8 cellular contexts compared by ENCODE assay signal in the genomic region with DNA sequence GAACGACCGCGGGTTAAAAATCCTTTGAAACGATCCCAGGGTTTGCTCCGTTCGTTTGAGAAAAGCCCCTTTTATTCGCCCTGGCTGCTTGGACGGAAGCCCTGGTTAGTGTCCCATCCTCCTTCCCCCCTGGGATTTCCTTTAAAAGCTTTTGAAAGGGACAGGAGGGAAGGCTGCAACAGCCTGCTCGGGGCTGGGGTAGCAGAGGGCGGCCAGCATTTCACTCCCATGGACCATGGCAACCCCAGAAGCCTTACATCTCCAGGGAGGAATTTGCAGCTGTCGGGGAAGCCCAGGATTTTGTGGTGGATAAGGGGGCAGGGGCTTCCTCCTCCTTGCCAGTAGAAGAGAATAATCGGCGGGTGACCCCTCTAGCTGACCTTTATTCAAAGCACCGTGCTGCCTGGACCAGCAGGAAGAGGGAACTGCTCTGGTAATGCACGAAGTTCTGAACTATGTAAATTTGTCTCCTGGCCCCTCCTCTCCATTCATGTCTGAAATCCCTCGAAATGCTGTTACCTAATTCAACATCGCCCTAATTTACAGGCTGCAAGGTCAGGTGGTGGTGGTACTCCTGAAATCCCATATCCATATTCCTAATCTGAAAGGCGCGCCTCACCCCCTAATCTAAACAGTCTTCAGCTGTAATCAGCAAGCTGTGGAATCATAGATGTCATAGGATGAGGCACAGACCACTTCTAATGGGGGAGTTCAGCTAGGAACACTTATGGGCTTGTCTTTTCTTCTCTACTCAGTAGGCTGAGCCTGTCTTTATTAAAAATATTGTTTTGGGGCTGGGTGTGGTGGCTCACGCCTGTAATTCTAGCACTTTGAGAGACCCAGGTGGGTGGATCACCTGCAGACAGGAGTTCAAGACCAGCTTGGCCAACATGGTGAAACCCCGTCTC. TPM values are rescaled to one million over a fixed set of nuclear protein-coding genes. Genes with fewer than 3 reads are reported as not detected.
DNase-seq lines count a peak whose midpoint lies in the region; ATAC-seq, FAIRE-seq and TF ChIP-seq lines count a peak whose summit lies in the region.

No MANE protein-coding gene starts in this region.

- H3K9me3 ChIP-seq in lung (ENCODE audit: control insufficient read depth in 2 of 2, insufficient read depth in 1 of 2, low read length in 1 of 2) (no peaks in the 10 kb centered on the region), thymus (ENCODE audit: control insufficient read depth) (no peaks in the 10 kb centered on the region)

- TF ChIP-seq POLR2A in GM12891 (IDR thresholded peaks at IDR 0.05; ENCODE audit: low read depth, low read length) = peak; percentile 67

- 15 to 16% methylated on average over 21 of the region's 21 CpGs for WGBS in lung, 2 donors
- 18% methylated on average over 21 of the region's 21 CpGs for WGBS in thymus

- H3K4me3 ChIP-seq in AG10803 (ENCODE audit: low read length) = peak overlapping the region; percentile 75
- H3K4me3 ChIP-seq in coronary artery = peak overlapping the region; percentile 95
- H3K4me3 ChIP-seq in lung = peak overlapping the region; percentile 72
- H3K4me3 ChIP-seq in thymus (ENCODE audit: low read length) = peak overlapping the region; percentile 95

- no peak for ATAC-seq in lung (ENCODE audit: insufficient read depth, low FRiP score)
- ATAC-seq in GM18867 (IDR thresholded peaks at IDR 0.05; ENCODE audit: unreplicated experiment) = no peak
- ATAC-seq in GM19351 (IDR thresholded peaks at IDR 0.05; ENCODE audit: unreplicated experiment) = no peak

- FAIRE-seq in GM12891 (lab: Jason Lieb, UNC) = peak; percentile 23
- FAIRE-seq in RCC 7860 (lab: Jason Lieb, UNC) = no peak

- DNase-seq in AG10803 (ENCODE audit: low read depth) (no peak), GM12891 (ENCODE audit: insufficient read length, low spot score) (no peak), RCC 7860 (ENCODE audit: low spot score) (peak; percentile 16), coronary artery (ENCODE audit: low spot score) (peak; percentile 75), lung (ENCODE audit: low spot score) (peak; percentile 31)

- H3K4me1 ChIP-seq in lung (ENCODE audit: control insufficient read depth in 2 of 2, insufficient read depth in 2 of 2, low read length in 2 of 2) = peaks cover 4 to 11% of the 10 kb centered on the region in 2 donors
- peaks cover 7% of the 10 kb centered on the region for H3K4me1 ChIP-seq in thymus (ENCODE audit: control insufficient read depth, insufficient read depth, low read length)

- H3K27ac ChIP-seq in coronary artery (peak overlapping the region; percentile 72 to 100), lung (ENCODE audit: low read depth in 1 of 2, low read length in 1 of 2) (peak overlapping the region; percentile 95 to 99), thymus (ENCODE audit: low read depth) (peak overlapping the region; percentile 56)

- H3K27me3 ChIP-seq in lung (ENCODE audit: control insufficient read depth, insufficient read depth) (no peaks in the 10 kb centered on the region), thymus (ENCODE audit: control insufficient read depth, insufficient read depth) (peaks cover 6% of the 10 kb centered on the region)

- TF ChIP-seq CTCF in AG10803 (conservative IDR thresholded peaks at IDR 0.05; ENCODE audit: low read length) = no peak
- no peak for TF ChIP-seq CTCF in coronary artery (IDR thresholded peaks at IDR 0.05)
- TF ChIP-seq CTCF in lung (IDR thresholded peaks at IDR 0.05; ENCODE audit: control extremely low read depth, extremely low read depth) = no peak

- H3K36me3 ChIP-seq in lung (ENCODE audit: control insufficient read depth in 2 of 2, insufficient read depth in 2 of 2, low read length in 2 of 2) (no peaks in the 10 kb centered on the region), thymus (ENCODE audit: control insufficient read depth, insufficient read depth) (no peaks in the 10 kb centered on the region)

TF ChIP-seq in GM12891, 5 proteins besides CTCF, POLR2A, EP300 and RAD21:
- no peak for TF ChIP-seq TAF1 (IDR thresholded peaks at IDR 0.05; ENCODE audit: low read depth, low read length)
- 0 out of 2 replicates have a peak, but pooled peaks have one; percentile 14 for TF ChIP-seq SPI1 (IDR thresholded peaks at IDR 0.05; ENCODE audit: low read depth, low read length)
- TF ChIP-seq POLR2AphosphoS5 (IDR thresholded peaks at IDR 0.05; ENCODE audit: low read depth, low read length) = 0 out of 2 replicates have a peak, but pooled peaks have one; percentile 64
- TF ChIP-seq PAX5 (IDR thresholded peaks at IDR 0.05; ENCODE audit: insufficient read depth, low read length, severe bottlenecking) = no peak
- TF ChIP-seq POU2F2 (IDR thresholded peaks at IDR 0.05; ENCODE audit: low read depth, low read length) = no peak

RNA-seq across cellular contexts. Expression of a gene that starts 1.0 kb away (rescaled TPM):
- 8.2 TPM for polyA plus RNA-seq in GM12891 (2012; ENCODE audit: low read depth, missing spikeins)
- total RNA-seq in lung = 10 to 100 TPM; 48.7 to 93.7 TPM
- polyA plus RNA-seq in lung = 10 to 100 TPM; 26.6 to 43.0 TPM
- polyA plus RNA-seq in thymus = 26.7 TPM

Comparison
In these comparisons a context has a peak if more than half of its experiments do, and no peak if none do; other contexts are left out.
1. DNase-seq: peak in RCC 7860 (single experiment), coronary artery (single experiment) and lung (single experiment); none in AG10803 (single experiment) and GM12891 (single experiment).
2. Peak in every context shown above with its lines, with median percentiles within 50 percentile points of each other: H3K4me3 ChIP-seq and H3K27ac ChIP-seq.